In the genomic region with DNA sequence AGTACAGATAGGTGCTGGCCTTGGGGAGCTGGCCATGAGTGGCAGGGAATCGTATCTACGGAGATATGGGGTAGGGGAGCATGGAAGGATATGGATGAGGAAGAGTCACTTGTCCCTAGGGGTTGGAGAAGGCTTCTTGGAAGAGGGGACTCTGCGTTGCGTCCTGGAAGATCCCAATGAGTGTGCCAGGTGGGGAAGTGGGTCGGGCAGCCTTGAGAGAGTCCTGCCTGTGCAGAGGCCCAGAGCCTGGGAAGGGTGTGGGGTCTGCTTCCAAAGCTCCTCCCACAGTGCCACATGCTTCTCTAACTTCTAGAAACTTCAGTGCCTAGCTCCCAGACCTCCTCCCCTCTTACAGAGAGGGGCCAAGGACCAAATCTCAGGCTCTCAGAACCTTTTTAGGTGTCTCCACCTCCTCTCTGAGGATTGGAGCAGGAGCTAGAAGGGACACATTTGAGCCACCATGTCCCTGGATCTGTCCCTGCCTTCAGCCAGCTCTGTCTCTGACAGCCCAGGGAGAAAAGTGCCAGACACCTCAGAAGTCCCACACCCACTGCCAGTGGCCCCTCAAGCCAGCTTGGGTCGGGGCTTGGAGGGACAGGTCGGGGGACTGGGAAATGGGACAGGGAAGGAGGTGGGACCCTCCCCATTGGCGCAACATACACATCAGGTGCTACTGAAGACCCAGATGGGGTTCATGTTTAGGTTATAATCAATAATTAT, we compare ENCODE assay signal across 38 cellular contexts. TPM values are rescaled to one million over a fixed set of nuclear protein-coding genes. Genes with fewer than 3 reads are reported as not detected.
"Had no signal": no experiment of that assay in that cellular context is flagged by ENCODE, and none has a peak within 500 bp of the region (broad histone marks: within the 10 kb centered on the region; RNA-seq: fewer than 3 reads in every experiment).

No MANE protein-coding gene starts in this region.

- H3K27me3 Mint-ChIP-seq: activated naive CD8-positive, alpha-beta T cell treated with anti-CD3 and anti-CD28 coated beads for 36 hours; activated T-helper 17 cell treated with anti-CD3 and anti-CD28 coated beads, Interleukin-2, amount 50 U/mL, for 72 hours had no signal

- ATAC-seq: activated T-cell treated with anti-CD3 and anti-CD28 coated beads, Interleukin-2, amount 50 U/mL, for 72 hours; activated T-helper 17 cell treated with anti-CD3 and anti-CD28 coated beads, Interleukin-2, amount 50 U/mL, for 72 hours; PC-3 had no signal

- H3K9me3 ChIP-seq: MG63, Peyer's patch, SJSA1 had no signal

- H3K27me3 ChIP-seq: MG63, Peyer's patch, SJSA1 had no signal

- H3K27ac ChIP-seq: Peyer's patch, SJSA1, VCaP had no signal

- H3K36me3 Mint-ChIP-seq: activated CD4-positive, alpha-beta memory T cell treated with anti-CD3 and anti-CD28 coated beads for 36 hours had no signal

- H3K4me1 ChIP-seq: Peyer's patch, SJSA1 had no signal

- H3K9me3 Mint-ChIP-seq: activated B cell treated with CpG ODN at 0.5 μM for 24 hours; activated CD4-positive, alpha-beta memory T cell treated with anti-CD3 and anti-CD28 coated beads for 36 hours; activated naive CD8-positive, alpha-beta T cell treated with anti-CD3 and anti-CD28 coated beads for 36 hours; activated T-cell treated with anti-CD3 and anti-CD28 coated beads, Interleukin-2, amount 50 U/mL, for 72 hours; activated T-helper 17 cell treated with anti-CD3 and anti-CD28 coated beads, Interleukin-2, amount 50 U/mL, for 72 hours had no signal

- H3K4me1 Mint-ChIP-seq: activated B cell treated with CpG ODN at 0.5 μM for 24 hours; activated T-helper 17 cell treated with anti-CD3 and anti-CD28 coated beads, Interleukin-2, amount 50 U/mL, for 72 hours had no signal

- H3K4me3 Mint-ChIP-seq: activated B cell treated with CpG ODN at 0.5 μM for 24 hours; activated CD4-positive, alpha-beta memory T cell treated with anti-CD3 and anti-CD28 coated beads for 36 hours; activated naive CD8-positive, alpha-beta T cell treated with anti-CD3 and anti-CD28 coated beads for 36 hours; activated T-cell treated with anti-CD3 and anti-CD28 coated beads, Interleukin-2, amount 50 U/mL, for 72 hours; activated T-helper 17 cell treated with anti-CD3 and anti-CD28 coated beads, Interleukin-2, amount 50 U/mL, for 72 hours had no signal

- H3K27ac Mint-ChIP-seq: activated B cell treated with CpG ODN at 0.5 μM for 24 hours; activated CD4-positive, alpha-beta memory T cell treated with anti-CD3 and anti-CD28 coated beads for 36 hours; activated naive CD8-positive, alpha-beta T cell treated with anti-CD3 and anti-CD28 coated beads for 36 hours; activated T-cell treated with anti-CD3 and anti-CD28 coated beads, Interleukin-2, amount 50 U/mL, for 72 hours; activated T-helper 17 cell treated with anti-CD3 and anti-CD28 coated beads, Interleukin-2, amount 50 U/mL, for 72 hours had no signal

- H3K4me3 ChIP-seq: MG63, Peyer's patch, SJSA1 had no signal

- DNase-seq: activated B cell treated with CpG ODN at 0.5 μM for 24 hours; activated CD4-positive, alpha-beta memory T cell treated with anti-CD3 and anti-CD28 coated beads for 36 hours; activated CD4-positive, alpha-beta T cell treated with anti-CD3 and anti-CD28 coated beads for 4 hours; activated CD4-positive, alpha-beta T cell treated with anti-CD3 and anti-CD28 coated beads, Interleukin-2, amount 50 U/mL, for 1 hour; activated CD4-positive, CD25-positive, alpha-beta regulatory T cell treated with anti-CD3 and anti-CD28 coated beads, Interleukin-2, amount 50 U/mL, for 72 hours; activated CD8-positive, alpha-beta memory T cell treated with anti-CD3 and anti-CD28 coated beads, Interleukin-2, amount 50 U/mL, for 4 hours; activated effector memory CD4-positive, alpha-beta T cell treated with anti-CD3 and anti-CD28 coated beads, Interleukin-2, amount 50 U/mL, for 16 hours; activated naive CD4-positive, alpha-beta T cell; activated naive CD4-positive, alpha-beta T cell treated with anti-CD3 and anti-CD28 coated beads, Interleukin-2, amount 50 U/mL, for 16 hours; activated naive CD8-positive, alpha-beta T cell treated with anti-CD3 and anti-CD28 coated beads for 36 hours; activated T-cell treated with anti-CD3 and anti-CD28 coated beads for 4 hours; activated T-cell treated with anti-CD3 and anti-CD28 coated beads, Interleukin-2, amount 50 U/mL, for 72 hours; amniotic stem cell; aorta; Kasumi-1; KG1; MG63; NCI-H1048; NCI-H1105 treated with DMSO at 0.1 percent for 48 hours; NCI-H1436; NCI-H1694; NCI-H1930; NCI-H345; NCI-H524 treated with DMSO at 0.1 percent for 48 hours; NCI-H748 treated with DMSO at 0.1 percent for 48 hours; NK-92 treated with Interleukin-12 subunit alpha and Interleukin-12 subunit beta, amount 100 ng/mL, for 24 hours; PC-3; RPMI8226; SHP77 treated with DMSO at 0.1 percent for 48 hours; SW 1271; T-helper 1 cell; T-helper 2 cell; T-helper 9 cell had no signal

- H3K36me3 ChIP-seq: MG63 had no signal

RNA-seq across cellular contexts. Expression of a gene that starts 49.7 kb away (rescaled TPM):
- total RNA-seq: activated B cell treated with CpG ODN at 0.5 μM for 24 hours had no signal

RNA-seq across cellular contexts. Expression of a gene that starts 51.1 kb away (rescaled TPM):
- total RNA-seq: activated B cell treated with CpG ODN at 0.5 μM for 24 hours; activated CD4-positive, alpha-beta memory T cell treated with anti-CD3 and anti-CD28 coated beads for 36 hours; activated naive CD8-positive, alpha-beta T cell treated with anti-CD3 and anti-CD28 coated beads for 36 hours; activated T-helper 17 cell treated with anti-CD3 and anti-CD28 coated beads, Interleukin-2, amount 50 U/mL, for 72 hours had no signal

RNA-seq across cellular contexts. Expression of a gene that starts 58.7 kb away (rescaled TPM):
- total RNA-seq: NCI-H460, PC-3, SJSA1 had no signal
